23 cellular contexts compared by ENCODE assay signal in the genomic region with DNA sequence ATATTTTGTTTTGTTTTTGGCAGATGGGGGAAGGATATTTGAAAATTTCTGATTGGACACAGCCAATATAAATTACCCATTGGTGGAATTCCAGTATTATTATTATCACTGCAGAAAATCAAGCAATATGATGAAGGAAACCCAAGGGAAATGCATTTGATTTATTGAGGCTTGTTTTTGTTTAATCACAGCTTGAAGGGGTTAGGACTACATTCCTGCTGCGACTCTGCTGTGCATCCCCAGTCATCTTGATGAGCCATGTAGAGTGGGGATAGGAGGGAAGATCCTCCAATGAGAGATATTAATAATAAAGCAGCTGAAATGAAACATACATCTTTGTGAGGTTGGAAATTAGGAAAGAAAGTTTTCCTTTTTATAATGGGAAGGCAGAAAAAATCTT.
"Had no signal": no experiment of that assay in that cellular context is flagged by ENCODE, and none has a peak within 500 bp of the region (broad histone marks: within the 10 kb centered on the region; RNA-seq: fewer than 3 reads in every experiment).

No MANE protein-coding gene starts in this region.

- H3K27ac Mint-ChIP-seq: IgD-negative memory B cell had no signal

- ATAC-seq: K562, Panc1, PC-3, Right ventricle myocardium inferior had no signal

- H3K27ac ChIP-seq: HL-60, KMS-11, RWPE1, SJCRH30 had no signal

- H3K4me3 Mint-ChIP-seq: IgD-negative memory B cell had no signal

- H3K4me1 Mint-ChIP-seq: IgD-negative memory B cell had no signal

- H3K9me3 ChIP-seq: SJCRH30 had no signal

- H3K36me3 Mint-ChIP-seq: IgD-negative memory B cell had no signal

- H3K4me1 ChIP-seq: SJCRH30 had no signal

- H3K4me2 ChIP-seq: KMS-11 had no signal

- H3K9ac ChIP-seq: KMS-11 had no signal

- H3K9me3 Mint-ChIP-seq: IgD-negative memory B cell had no signal

- H3K4me3 ChIP-seq: K562, SJCRH30 had no signal

- DNase-seq: Kasumi-1; MV-4-11; NCI-H1048; NCI-H1105; NCI-H146; NCI-H1930; NCI-H2081; NCI-H2107; NCI-H345; NCI-H446 treated with DMSO at 0.1 percent for 48 hours; NCI-H510A treated with DMSO at 0.1 percent for 48 hours; NCI-H526; NCI-H82; NK-92 treated with Interleukin-12 subunit alpha and Interleukin-12 subunit beta, amount 100 ng/mL, for 24 hours; PC-3; SJCRH30 had no signal

- H3K36me3 ChIP-seq: SJCRH30 had no signal

- H3K27me3 ChIP-seq: SJCRH30 had no signal
